ENCODE assay signal across 13 cellular contexts in the genomic region with DNA sequence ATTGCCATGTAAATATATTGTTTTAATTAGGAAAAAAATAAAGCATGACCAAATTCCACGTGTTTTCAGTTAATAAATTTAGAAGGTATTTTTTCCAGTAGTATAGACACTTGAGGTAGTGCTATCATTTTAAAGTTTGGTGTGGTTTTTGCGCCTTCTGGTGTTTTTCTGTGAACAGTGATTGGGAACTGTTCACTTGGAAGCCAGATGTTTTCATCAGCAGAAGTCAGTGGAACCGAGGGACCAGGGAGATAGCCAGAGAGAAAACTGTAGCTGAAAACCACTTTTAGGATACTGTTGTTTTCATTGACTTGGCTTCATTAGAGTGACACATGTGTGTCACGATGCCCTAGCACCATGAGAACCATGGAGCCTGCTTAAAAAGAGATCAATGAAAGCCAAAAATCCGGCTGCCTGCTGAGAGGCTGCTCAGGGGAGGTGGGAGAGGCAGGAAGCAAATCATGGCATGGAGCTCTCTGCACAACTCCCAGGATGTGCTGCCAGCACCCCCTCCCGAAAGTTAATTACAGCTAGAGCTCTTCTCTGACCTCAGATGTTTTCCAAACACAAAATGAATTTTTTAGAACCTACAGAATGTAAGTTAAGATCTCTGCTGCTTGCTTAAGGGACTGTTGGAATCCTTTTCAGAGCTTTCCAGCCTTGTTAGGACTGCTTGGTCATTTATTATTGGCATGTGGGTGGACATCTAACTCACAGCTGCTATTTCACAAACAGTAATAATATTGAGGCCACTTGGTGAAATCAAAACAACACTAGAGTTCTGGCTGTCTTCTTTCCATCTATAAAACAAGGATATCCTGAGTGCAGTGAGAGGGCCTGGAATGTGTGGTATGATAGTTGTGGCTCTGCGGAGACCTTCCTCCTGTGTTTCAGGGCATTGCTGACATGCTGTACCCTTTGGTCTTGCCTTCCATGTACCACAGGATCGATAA.
A peak's percentile ranks its signal among the peaks of the same experiment; 100 is the strongest.
DNase-seq lines count a peak whose midpoint lies in the region; TF ChIP-seq lines count a peak whose summit lies in the region.
"Had no signal": no experiment of that assay in that cellular context is flagged by ENCODE, and none has a peak within 500 bp of the region (broad histone marks: within the 10 kb centered on the region; RNA-seq: fewer than 3 reads in every experiment).

No MANE protein-coding gene starts in this region.

- H3K4me1 ChIP-seq in breast epithelium (no peaks in the 10 kb centered on the region), mammary epithelial cell (ENCODE audit: insufficient read depth, low read length) (no peaks in the 10 kb centered on the region), iPS-20b (ENCODE audit: insufficient read depth, low read length) (peaks cover 22% of the 10 kb centered on the region), tibial artery (peaks cover 0 to 27% (median 4%) of the 10 kb centered on the region in 4 donors), stomach (peaks cover 0 to 7% (median 0%) of the 10 kb centered on the region in 4 donors)

- H3K27ac ChIP-seq in breast epithelium: peak overlapping the region; percentile 46 to 69
- H3K27ac ChIP-seq in mammary epithelial cell (ENCODE audit: insufficient read depth, low read depth, low read length): no peak overlapping the region
- no peak overlapping the region for H3K27ac ChIP-seq in iPS-20b (ENCODE audit: low read length)
- H3K27ac ChIP-seq in tibial artery: peak overlapping the region; percentile 11 to 30
- H3K27ac ChIP-seq in stomach: peak overlapping the region in 1 of 5 donors; percentile 13
- H3K27ac ChIP-seq: tibial nerve had no signal

- TF ChIP-seq CTCF in breast epithelium (IDR thresholded peaks at IDR 0.05) (no peak), mammary epithelial cell (conservative IDR thresholded peaks at IDR 0.05 in 1 of 2, IDR thresholded peaks at IDR 0.05 in 1 of 2; ENCODE audit: extremely low read depth in 1 of 2, insufficient read depth in 1 of 2, low read depth in 1 of 2, low read length in 2 of 2) (no peak), tibial artery (IDR thresholded peaks at IDR 0.05) (no peak), glutamatergic neuron (IDR thresholded peaks at IDR 0.05; ENCODE audit: partially characterized antibody, unreplicated experiment) (no peak), stomach (IDR thresholded peaks at IDR 0.05) (no peak)

- no peaks in the 10 kb centered on the region for H3K9me3 Mint-ChIP-seq in glutamatergic neuron (ENCODE audit: unreplicated experiment)

- no peaks in the 10 kb centered on the region for H3K36me3 Mint-ChIP-seq in glutamatergic neuron (ENCODE audit: unreplicated experiment)
- H3K36me3 Mint-ChIP-seq: IgD-negative memory B cell had no signal

- H3K9ac ChIP-seq in mammary epithelial cell (ENCODE audit: insufficient read depth, low read length): no peak overlapping the region
- peak overlapping the region; percentile 4; the same call in 1 of the 2 replicates for H3K9ac ChIP-seq in iPS-20b (ENCODE audit: low read depth, low read length)

- no TSS peak for BruUV-seq in mammary epithelial cell (replicated peaks; lab: Mats Ljungman, UMichigan)

- no peaks in the 10 kb centered on the region for H3K79me2 ChIP-seq in mammary epithelial cell (ENCODE audit: insufficient read depth, low read length)

- H3K27me3 Mint-ChIP-seq in glutamatergic neuron (ENCODE audit: unreplicated experiment): peaks cover 6% of the 10 kb centered on the region
- H3K27me3 Mint-ChIP-seq: activated CD4-positive, alpha-beta T cell treated with anti-CD3 and anti-CD28 coated beads for 36 hours had no signal

- no peaks in the 10 kb centered on the region for H3K9me3 ChIP-seq in breast epithelium
- H3K9me3 ChIP-seq in mammary epithelial cell (replicated peaks; ENCODE audit: insufficient read depth, low read length): no peaks in the 10 kb centered on the region
- no peaks in the 10 kb centered on the region for H3K9me3 ChIP-seq in iPS-20b (ENCODE audit: insufficient read depth, low read depth, low read length)
- no peaks in the 10 kb centered on the region for H3K9me3 ChIP-seq in tibial artery
- no peaks in the 10 kb centered on the region for H3K9me3 ChIP-seq in stomach
- H3K9me3 ChIP-seq: tibial nerve had no signal

- H3K36me3 ChIP-seq in breast epithelium (no peaks in the 10 kb centered on the region), mammary epithelial cell (ENCODE audit: insufficient read depth, low read length) (no peaks in the 10 kb centered on the region), iPS-20b (ENCODE audit: insufficient read depth, low read depth, low read length) (no peaks in the 10 kb centered on the region), tibial artery (no peaks in the 10 kb centered on the region), stomach (no peaks in the 10 kb centered on the region)
- H3K36me3 ChIP-seq: tibial nerve had no signal

- peaks cover 3% of the 10 kb centered on the region for H3K4me1 Mint-ChIP-seq in glutamatergic neuron (ENCODE audit: low read depth, unreplicated experiment)
- H3K4me1 Mint-ChIP-seq: activated CD4-positive, alpha-beta T cell treated with anti-CD3 and anti-CD28 coated beads for 36 hours had no signal

- no peaks in the 10 kb centered on the region for H3K27me3 ChIP-seq in breast epithelium
- no peaks in the 10 kb centered on the region for H3K27me3 ChIP-seq in mammary epithelial cell (ENCODE audit: insufficient read depth, low read length)
- H3K27me3 ChIP-seq in iPS-20b (ENCODE audit: insufficient read depth, low read length): no peaks in the 10 kb centered on the region
- H3K27me3 ChIP-seq in tibial artery: no peaks in the 10 kb centered on the region
- no peaks in the 10 kb centered on the region for H3K27me3 ChIP-seq in stomach
- H3K27me3 ChIP-seq: tibial nerve had no signal

- H4K20me1 ChIP-seq in mammary epithelial cell (ENCODE audit: insufficient read depth, low read length): no peaks in the 10 kb centered on the region

- no peak overlapping the region for H3K4me2 ChIP-seq in mammary epithelial cell (ENCODE audit: insufficient read depth, low read depth, low read length)

- no peak for DNase-seq in breast epithelium (ENCODE audit: low spot score in 2 of 2)
- no peak for DNase-seq in mammary epithelial cell
- peak; percentile 66 for DNase-seq in SW480 (ENCODE audit: low spot score)
- no peak for DNase-seq in tibial artery
- DNase-seq in glutamatergic neuron: no peak
- DNase-seq in stomach: no peak
- DNase-seq in NCI-H510A treated with DMSO at 0.1 percent for 48 hours (lab: John Stamatoyannopoulos, UW): no peak
- DNase-seq: DMS153; stimulated activated CD4-positive, alpha-beta T cell treated with anti-CD3 and anti-CD28 coated beads, Interleukin-12 subunit alpha, Interleukin-12 subunit beta, amount 100 ng/mL, for 4 hours had no signal

- H3K4me3 ChIP-seq in breast epithelium (no peak overlapping the region), mammary epithelial cell (replicated peaks in 1 of 3; ENCODE audit: insufficient read depth in 1 of 3, low read depth in 2 of 3, low read length in 3 of 3) (no peak overlapping the region), iPS-20b (ENCODE audit: low read length) (peak overlapping the region; percentile 1; the same call in 1 of the 2 replicates), tibial artery (no peak overlapping the region), stomach (no peak overlapping the region)
- H3K4me3 ChIP-seq: tibial nerve had no signal

- H2AFZ ChIP-seq in mammary epithelial cell (ENCODE audit: low read depth, low read length): no peak overlapping the region

- H3K27ac Mint-ChIP-seq in glutamatergic neuron (ENCODE audit: unreplicated experiment): no peak overlapping the region
- H3K27ac Mint-ChIP-seq: activated CD4-positive, alpha-beta T cell treated with anti-CD3 and anti-CD28 coated beads for 36 hours; IgD-negative memory B cell had no signal

- CTCF ChIA-PET in mammary epithelial cell (lab: Charles Lee; ENCODE audit: low non-redundant PET): no interaction called here

- TF ChIP-seq POLR2A in breast epithelium (IDR thresholded peaks at IDR 0.05): no peak
- no peak for TF ChIP-seq POLR2A in stomach (IDR thresholded peaks at IDR 0.05)

- no peak for TF ChIP-seq EP300 in stomach (IDR thresholded peaks at IDR 0.05)

- in situ Hi-C loops in mammary epithelial cell (cut with MboI; ENCODE audit: low sequenced_read_pairs in 2 of 2): no loop called here

- dilution Hi-C loops in mammary epithelial cell (cut with HindIII; ENCODE audit: low sequenced_read_pairs): loop anchor here (5.0 kb wide), 1 partner anchor 35 kb away; no protein-coding TSS in a partner anchor

- no peak overlapping the region for H3K4me3 Mint-ChIP-seq in glutamatergic neuron (ENCODE audit: unreplicated experiment)
- H3K4me3 Mint-ChIP-seq: activated CD4-positive, alpha-beta T cell treated with anti-CD3 and anti-CD28 coated beads for 36 hours; IgD-negative memory B cell had no signal

- intact Hi-C loops in breast epithelium (cut with DNase I; ENCODE audit: low total_unique reads) (no loop called here), mammary epithelial cell (cut with micrococcal nuclease) (loop anchor here (2.0 kb wide), 1 partner anchor 158 kb away; no protein-coding TSS in a partner anchor), tibial artery (cut with DNase I; ENCODE audit: low total_unique reads) (no loop called here), stomach (cut with DNase I; ENCODE audit: low total_unique reads) (no loop called here)

- 66% methylated on average over 8 of the region's 8 CpGs for WGBS in mammary epithelial cell (ENCODE audit: low coverage, missing lambda C conversion rate)
- WGBS in stomach, 5 donors: 37 to 50% (median 45%) methylated on average over 8 of the region's 8 CpGs

Comparison
In these comparisons a context has a peak if more than half of its experiments do, and no peak if none do; other contexts are left out.
1. H3K27ac ChIP-seq: peak in breast epithelium (2 of 2) and tibial artery (2 of 2); none in mammary epithelial cell (single experiment) and iPS-20b (single experiment).